Comparison of ENCODE assay signal across 8 cellular contexts in the genomic region with DNA sequence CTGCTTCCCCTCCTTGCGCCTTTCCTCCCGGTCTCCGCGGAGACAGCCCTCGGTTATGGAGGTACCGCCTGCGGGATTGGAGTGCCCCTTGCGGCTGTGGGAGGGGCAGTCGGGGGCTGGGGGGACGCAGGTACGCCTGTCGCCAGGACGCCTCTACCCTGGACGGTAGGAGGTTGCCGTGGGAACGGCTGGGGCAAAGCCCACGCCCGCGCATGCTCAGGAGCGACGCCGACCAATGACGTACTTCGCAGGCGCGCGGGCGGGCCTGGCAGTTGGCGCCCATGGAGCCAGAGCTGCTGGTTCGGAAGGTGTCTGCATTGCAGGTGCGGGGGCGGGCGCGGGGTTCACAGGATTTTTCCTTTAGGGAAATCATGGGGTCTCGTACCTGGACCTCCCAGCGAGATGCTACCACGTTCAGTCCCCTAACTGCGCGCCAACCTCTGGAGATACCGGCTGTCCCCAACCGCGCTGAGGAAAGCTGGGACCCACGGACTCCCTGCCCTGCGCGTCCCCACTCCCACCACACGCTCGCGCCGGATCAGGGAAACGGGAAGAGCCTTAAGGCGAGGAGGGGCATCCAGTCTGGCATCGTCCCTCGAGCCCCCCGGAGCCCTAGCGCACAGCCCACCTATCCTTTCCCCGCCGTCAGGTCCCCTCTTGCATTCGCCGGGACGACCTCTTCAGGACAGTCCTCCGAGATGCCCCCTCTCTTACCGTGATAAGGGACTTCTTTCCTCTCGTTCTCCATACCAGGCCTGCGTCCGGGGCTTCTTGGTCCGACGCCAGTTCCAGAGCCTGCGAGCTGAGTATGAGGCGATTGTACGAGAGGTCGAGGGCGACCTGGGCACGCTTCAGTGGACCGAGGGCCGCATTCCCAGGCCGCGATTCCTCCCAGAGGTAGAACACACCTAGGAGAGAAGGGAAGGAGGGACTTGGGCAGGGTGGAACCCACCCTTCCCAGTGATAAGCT. TPM values are rescaled to one million over a fixed set of nuclear protein-coding genes. Genes with fewer than 3 reads are reported as not detected.
A peak's percentile ranks its signal among the peaks of the same experiment; 100 is the strongest.
DNase-seq lines count a peak whose midpoint lies in the region; ATAC-seq and TF ChIP-seq lines count a peak whose summit lies in the region.

A gene (plus strand): TSS at position 271 of the 970 bp plus-strand sequence. CDS start 11 bp downstream, at position 282.

- peak within 1 kb of the TSS; percentile 88 for H3K27ac Mint-ChIP-seq in activated CD4-positive, alpha-beta T cell treated with anti-CD3 and anti-CD28 coated beads, Interleukin-2, amount 10 ng/mL, durations not matched to agents 24 days and 14 days

- intact Hi-C loops in activated CD4-positive, alpha-beta T cell treated with anti-CD3 and anti-CD28 coated beads, Interleukin-2, amount 10 ng/mL, durations not matched to agents 24 days and 14 days (cut with micrococcal nuclease) = loop anchor here (1.0 kb wide), 1 partner anchor 17 kb away; a partner anchor contains a TSS
- intact Hi-C loops in colonic mucosa (cut with DNase I) = no loop called here
- intact Hi-C loops in left colon (cut with DNase I, micrococcal nuclease) = no loop called here

- no peaks in the 10 kb centered on the region for H3K27me3 ChIP-seq in colonic mucosa

- H3K36me3 Mint-ChIP-seq in activated CD4-positive, alpha-beta T cell treated with anti-CD3 and anti-CD28 coated beads, Interleukin-2, amount 10 ng/mL, durations not matched to agents 24 days and 14 days (ENCODE audit: low read depth) = peaks cover 20% of the 10 kb centered on the region

- H3K27me3 Mint-ChIP-seq in activated CD4-positive, alpha-beta T cell treated with anti-CD3 and anti-CD28 coated beads, Interleukin-2, amount 10 ng/mL, durations not matched to agents 24 days and 14 days = no peaks in the 10 kb centered on the region

- peak within 1 kb of the TSS; percentile 91 for H3K4me3 Mint-ChIP-seq in activated CD4-positive, alpha-beta T cell treated with anti-CD3 and anti-CD28 coated beads, Interleukin-2, amount 10 ng/mL, durations not matched to agents 24 days and 14 days

- ATAC-seq in HG03175 (IDR thresholded peaks at IDR 0.05; ENCODE audit: unreplicated experiment) (peak; percentile 50), left colon (peak; percentile 78), HG03521 (IDR thresholded peaks at IDR 0.05; ENCODE audit: unreplicated experiment) (no peak)

- H3K36me3 ChIP-seq in colonic mucosa = no peaks in the 10 kb centered on the region

- no peaks in the 10 kb centered on the region for H3K9me3 Mint-ChIP-seq in activated CD4-positive, alpha-beta T cell treated with anti-CD3 and anti-CD28 coated beads, Interleukin-2, amount 10 ng/mL, durations not matched to agents 24 days and 14 days

- H3K4me3 ChIP-seq in GM12875 (ENCODE audit: low read depth, low read length) = peak within 1 kb of the TSS; percentile 83
- H3K4me3 ChIP-seq in colonic mucosa = peak within 1 kb of the TSS; percentile 72

- peak; percentile 83 to 90 for DNase-seq in NCI-H524 (lab: John Stamatoyannopoulos, UW)
- peak; percentile 96 for DNase-seq in activated CD4-positive, alpha-beta T cell treated with anti-CD3 and anti-CD28 coated beads, Interleukin-2, amount 10 ng/mL, durations not matched to agents 24 days and 14 days
- peak; percentile 91 for DNase-seq in colonic mucosa
- peak; percentile 87 to 91 for DNase-seq in left colon
- DNase-seq in stimulated activated CD4-positive, alpha-beta T cell treated with anti-CD3 and anti-CD28 coated beads, Interleukin-1b, Interleukin-23, amount 100 ng/mL, for 24 hours (ENCODE audit: low read depth in 4 of 4, low spot score in 1 of 4) = peak; percentile 63 to 84 (median 74)

- H3K9ac ChIP-seq in colonic mucosa (ENCODE audit: low read depth in 2 of 2, low read length in 2 of 2) = peak within 1 kb of the TSS; percentile 88 to 98

- H3K9me3 ChIP-seq in colonic mucosa = no peaks in the 10 kb centered on the region

- no peak within 1 kb of the TSS for H3K27ac ChIP-seq in colonic mucosa

- TF ChIP-seq CTCF in GM12875 (IDR thresholded peaks at IDR 0.05; ENCODE audit: borderline replicate concordance, insufficient read depth, low read depth, low read length) = no peak
- no peak for TF ChIP-seq CTCF in colonic mucosa (IDR thresholded peaks at IDR 0.05)

- H3K4me1 Mint-ChIP-seq in activated CD4-positive, alpha-beta T cell treated with anti-CD3 and anti-CD28 coated beads, Interleukin-2, amount 10 ng/mL, durations not matched to agents 24 days and 14 days = peaks cover 33% of the 10 kb centered on the region

- H3K4me1 ChIP-seq in colonic mucosa = peaks cover 14% of the 10 kb centered on the region

RNA-seq across cellular contexts. Expression of the gene that starts here (rescaled TPM):
- 6.1 and 6.4 TPM in 2 replicates for total RNA-seq in activated CD4-positive, alpha-beta T cell treated with anti-CD3 and anti-CD28 coated beads, Interleukin-2, amount 10 ng/mL, durations not matched to agents 24 days and 14 days
- total RNA-seq in colonic mucosa (1 to 10 TPM; 1.8 to 4.3 TPM), left colon (1 to 10 TPM; 1.3 to 1.8 TPM)
